ENCODE assay signal across 1 cellular context in genomic region chr2:85710687-85711577, GRCh38.
TF ChIP-seq lines count a peak whose summit lies in the region.

No MANE protein-coding gene starts in this region.

TF ChIP-seq in GM23338, 12 proteins besides CTCF, POLR2A, EP300 and RAD21 (continued from another document):
- TF ChIP-seq, protein P1, sequence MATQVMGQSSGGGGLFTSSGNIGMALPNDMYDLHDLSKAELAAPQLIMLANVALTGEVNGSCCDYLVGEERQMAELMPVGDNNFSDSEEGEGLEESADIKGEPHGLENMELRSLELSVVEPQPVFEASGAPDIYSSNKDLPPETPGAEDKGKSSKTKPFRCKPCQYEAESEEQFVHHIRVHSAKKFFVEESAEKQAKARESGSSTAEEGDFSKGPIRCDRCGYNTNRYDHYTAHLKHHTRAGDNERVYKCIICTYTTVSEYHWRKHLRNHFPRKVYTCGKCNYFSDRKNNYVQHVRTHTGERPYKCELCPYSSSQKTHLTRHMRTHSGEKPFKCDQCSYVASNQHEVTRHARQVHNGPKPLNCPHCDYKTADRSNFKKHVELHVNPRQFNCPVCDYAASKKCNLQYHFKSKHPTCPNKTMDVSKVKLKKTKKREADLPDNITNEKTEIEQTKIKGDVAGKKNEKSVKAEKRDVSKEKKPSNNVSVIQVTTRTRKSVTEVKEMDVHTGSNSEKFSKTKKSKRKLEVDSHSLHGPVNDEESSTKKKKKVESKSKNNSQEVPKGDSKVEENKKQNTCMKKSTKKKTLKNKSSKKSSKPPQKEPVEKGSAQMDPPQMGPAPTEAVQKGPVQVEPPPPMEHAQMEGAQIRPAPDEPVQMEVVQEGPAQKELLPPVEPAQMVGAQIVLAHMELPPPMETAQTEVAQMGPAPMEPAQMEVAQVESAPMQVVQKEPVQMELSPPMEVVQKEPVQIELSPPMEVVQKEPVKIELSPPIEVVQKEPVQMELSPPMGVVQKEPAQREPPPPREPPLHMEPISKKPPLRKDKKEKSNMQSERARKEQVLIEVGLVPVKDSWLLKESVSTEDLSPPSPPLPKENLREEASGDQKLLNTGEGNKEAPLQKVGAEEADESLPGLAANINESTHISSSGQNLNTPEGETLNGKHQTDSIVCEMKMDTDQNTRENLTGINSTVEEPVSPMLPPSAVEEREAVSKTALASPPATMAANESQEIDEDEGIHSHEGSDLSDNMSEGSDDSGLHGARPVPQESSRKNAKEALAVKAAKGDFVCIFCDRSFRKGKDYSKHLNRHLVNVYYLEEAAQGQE (IDR thresholded peaks at IDR 0.05; ENCODE audit: unreplicated experiment), result no peak
- no peak for TF ChIP-seq JUNB (IDR thresholded peaks at IDR 0.05; ENCODE audit: unreplicated experiment)
